1 cellular context compared by ENCODE assay signal in genomic region chr20:17859002-17859615, GRCh38.
TF ChIP-seq lines count a peak whose summit lies in the region.

No MANE protein-coding gene starts in this region.

TF ChIP-seq in HepG2, 621 proteins besides CTCF, POLR2A, EP300 and RAD21 (continued from another document and continues in another):
- TF ChIP-seq ZBTB40 (IDR thresholded peaks at IDR 0.05) = no peak
- TF ChIP-seq ZBTB40 (CRISPR knock-in tag; IDR thresholded peaks at IDR 0.05) = peak; percentile 89
- TF ChIP-seq LCORL (IDR thresholded peaks at IDR 0.05) = peak; percentile 91
- TF ChIP-seq LCORL (CRISPR knock-in tag; IDR thresholded peaks at IDR 0.05) = peak; percentile 100
- peak; percentile 92; the same call in 1 of the 2 replicates for TF ChIP-seq SMARCC2 (IDR thresholded peaks at IDR 0.05)
- peak; percentile 100 for TF ChIP-seq ZBTB7B (CRISPR knock-in tag; IDR thresholded peaks at IDR 0.05)
- TF ChIP-seq ZNF776 (CRISPR knock-in tag; IDR thresholded peaks at IDR 0.05) = peak; percentile 96
- TF ChIP-seq NFE2L2 (IDR thresholded peaks at IDR 0.05; ENCODE audit: low read length) = no peak
- TF ChIP-seq ZNF616 (CRISPR knock-in tag; IDR thresholded peaks at IDR 0.05; ENCODE audit: low read depth) = peak; percentile 57
- 0 out of 2 replicates have a peak, but pooled peaks have one; percentile 14 for TF ChIP-seq ZBTB1 (CRISPR knock-in tag; IDR thresholded peaks at IDR 0.05; ENCODE audit: borderline replicate concordance)
- peak; percentile 94 for TF ChIP-seq JUND (CRISPR knock-in tag; IDR thresholded peaks at IDR 0.05)
- TF ChIP-seq GTF2F1 (IDR thresholded peaks at IDR 0.05; ENCODE audit: low read length) = no peak
- peak; percentile 96 for TF ChIP-seq ZNF574 (CRISPR knock-in tag; IDR thresholded peaks at IDR 0.05)
- TF ChIP-seq HBP1 (CRISPR knock-in tag; IDR thresholded peaks at IDR 0.05; ENCODE audit: low read depth) = peak; percentile 93; the same call in 1 of the 2 replicates
- peak; percentile 97 for TF ChIP-seq ZNF18 (CRISPR knock-in tag; IDR thresholded peaks at IDR 0.05; ENCODE audit: insufficient replicate concordance)
- TF ChIP-seq ZNF280B (CRISPR knock-in tag; IDR thresholded peaks at IDR 0.05; ENCODE audit: borderline replicate concordance) = peak; percentile 74; the same call in 1 of the 2 replicates
- no peak for TF ChIP-seq ZNF672 (CRISPR knock-in tag; IDR thresholded peaks at IDR 0.05)
- peak; percentile 97 for TF ChIP-seq ELF1 (CRISPR knock-in tag; IDR thresholded peaks at IDR 0.05)
- peak; percentile 93; the same call in 1 of the 2 replicates for TF ChIP-seq ZXDC (CRISPR knock-in tag; IDR thresholded peaks at IDR 0.05)
- TF ChIP-seq MTERF4 (CRISPR knock-in tag; IDR thresholded peaks at IDR 0.05) = no peak
- peak; percentile 15; the same call in 1 of the 2 replicates for TF ChIP-seq RBFOX2 (IDR thresholded peaks at IDR 0.05; ENCODE audit: low read depth, low read length)
- TF ChIP-seq ATF5 (CRISPR knock-in tag; IDR thresholded peaks at IDR 0.05; ENCODE audit: low read depth) = peak; percentile 95
- TF ChIP-seq ZNF720 (CRISPR knock-in tag; IDR thresholded peaks at IDR 0.05) = peak; percentile 17; the same call in 1 of the 2 replicates
- TF ChIP-seq JUNB (CRISPR knock-in tag; IDR thresholded peaks at IDR 0.05; ENCODE audit: borderline replicate concordance) = peak; percentile 57; the same call in 1 of the 2 replicates
- TF ChIP-seq ZBTB21 (CRISPR knock-in tag; IDR thresholded peaks at IDR 0.05) = peak; percentile 71
- peak; percentile 98 for TF ChIP-seq ATF7-NPFF (CRISPR knock-in tag; IDR thresholded peaks at IDR 0.05; ENCODE audit: low read depth)
- TF ChIP-seq TBX2 (CRISPR knock-in tag; IDR thresholded peaks at IDR 0.05; ENCODE audit: borderline replicate concordance) = peak; percentile 100
- no peak for TF ChIP-seq ZNF597 (CRISPR knock-in tag; IDR thresholded peaks at IDR 0.05)
- peak; percentile 96 for TF ChIP-seq ZBTB43 (CRISPR knock-in tag; conservative IDR thresholded peaks at IDR 0.05)
